In genomic region chr4:186104114-186104894, GRCh38 we compare ENCODE assay signal across 8 cellular contexts. TPM values are rescaled to one million over a fixed set of nuclear protein-coding genes. Genes with fewer than 3 reads are reported as not detected.
A peak's percentile ranks its signal among the peaks of the same experiment; 100 is the strongest.
DNase-seq lines count a peak whose midpoint lies in the region; ATAC-seq, FAIRE-seq and TF ChIP-seq lines count a peak whose summit lies in the region.

Gene FAM149A, plus strand, starts transcription at chr4:186104704.

- peak within 1 kb of the TSS; percentile 10 to 65 for H3K4me3 ChIP-seq in uterus

- peak; percentile 70 for DNase-seq in GM12891 (ENCODE audit: insufficient read length, low spot score)
- peak; percentile 21 for DNase-seq in NCI-H345 treated with DMSO at 0.1 percent for 48 hours (lab: John Stamatoyannopoulos, UW; ENCODE audit: unreplicated experiment)
- DNase-seq in activated effector memory CD4-positive, alpha-beta T cell treated with anti-CD3 and anti-CD28 coated beads, Interleukin-2, amount 50 U/mL, for 16 hours = peak; percentile 81
- peak; percentile 30 for DNase-seq in left cardiac atrium
- peak; percentile 27 for DNase-seq in progenitor cell of endocrine pancreas (ENCODE audit: low spot score, unreplicated experiment)
- DNase-seq in uterus = peak; percentile 51 to 53
- no peak for DNase-seq in G401 (ENCODE audit: low spot score)

- H3K27ac ChIP-seq in uterus = peak within 1 kb of the TSS; percentile 27 to 66

- in situ Hi-C loops in G401 (cut with HindIII; ENCODE audit: low sequenced_read_pairs) = no loop called here

- peaks cover 2% of the 10 kb centered on the region for H3K36me3 Mint-ChIP-seq in progenitor cell of endocrine pancreas (ENCODE audit: insufficient read depth)

- H3K27me3 ChIP-seq in uterus = peaks cover 0 to 3% of the 10 kb centered on the region in 2 donors

- no peak for TF ChIP-seq POLR2A in GM12891 (IDR thresholded peaks at IDR 0.05; ENCODE audit: low read depth, low read length)
- TF ChIP-seq POLR2A in uterus (IDR thresholded peaks at IDR 0.05) = no peak

- FAIRE-seq in GM12891 (lab: Jason Lieb, UNC) = no peak

- intact Hi-C loops in left cardiac atrium (cut with DNase I) = no loop called here
- intact Hi-C loops in uterus (cut with DNase I; ENCODE audit: low total_unique reads) = no loop called here

- no peaks in the 10 kb centered on the region for H3K9me3 Mint-ChIP-seq in progenitor cell of endocrine pancreas (ENCODE audit: low read depth)

- peak; percentile 81 for ATAC-seq in HG02571 (IDR thresholded peaks at IDR 0.05; ENCODE audit: unreplicated experiment)
- peak; percentile 75 to 88 for ATAC-seq in left cardiac atrium

- peak within 1 kb of the TSS; percentile 71 for H3K27ac Mint-ChIP-seq in progenitor cell of endocrine pancreas

- peak within 1 kb of the TSS; percentile 77 for H3K4me3 Mint-ChIP-seq in progenitor cell of endocrine pancreas (ENCODE audit: low read depth)

- peaks cover 8% of the 10 kb centered on the region for H3K4me1 Mint-ChIP-seq in progenitor cell of endocrine pancreas (ENCODE audit: low read depth)

- H3K36me3 ChIP-seq in uterus = no peaks in the 10 kb centered on the region

- no peaks in the 10 kb centered on the region for H3K4me1 ChIP-seq in uterus

- no peaks in the 10 kb centered on the region for H3K9me3 ChIP-seq in uterus

- TF ChIP-seq CTCF in progenitor cell of endocrine pancreas (IDR thresholded peaks at IDR 0.05; ENCODE audit: unreplicated experiment) (no peak), uterus (IDR thresholded peaks at IDR 0.05) (no peak)

- peaks cover 32% of the 10 kb centered on the region for H3K27me3 Mint-ChIP-seq in progenitor cell of endocrine pancreas

TF ChIP-seq in GM12891, 5 proteins besides CTCF, POLR2A, EP300 and RAD21:
- TF ChIP-seq TAF1 (IDR thresholded peaks at IDR 0.05; ENCODE audit: low read depth, low read length) = no peak
- no peak for TF ChIP-seq SPI1 (IDR thresholded peaks at IDR 0.05; ENCODE audit: low read depth, low read length)
- TF ChIP-seq PAX5 (IDR thresholded peaks at IDR 0.05; ENCODE audit: insufficient read depth, low read length, severe bottlenecking) = no peak

RNA-seq across cellular contexts. Expression of gene FAM149A, which starts in this region (rescaled TPM):
- polyA plus RNA-seq in GM12891 (2012; ENCODE audit: low read depth, missing spikeins) = 0.60 TPM
- 10 to 100 TPM in 1 of 2 donors, 1 to 10 TPM in 1; 9.6 to 13.1 TPM for total RNA-seq in left cardiac atrium
- 12.0 and 13.5 TPM in 2 replicates for total RNA-seq in progenitor cell of endocrine pancreas
- 10 to 100 TPM in 3 of 4 donors, under 1 TPM in 1; 0.77 to 18.9 (median 17.7) TPM for total RNA-seq in uterus
- 1.7 and 4.3 TPM in 2 replicates for total RNA-seq in G401 (2014; rRNA removed; shearing (Covaris generic))
